ENCODE assay signal across 26 cellular contexts in the genomic region with DNA sequence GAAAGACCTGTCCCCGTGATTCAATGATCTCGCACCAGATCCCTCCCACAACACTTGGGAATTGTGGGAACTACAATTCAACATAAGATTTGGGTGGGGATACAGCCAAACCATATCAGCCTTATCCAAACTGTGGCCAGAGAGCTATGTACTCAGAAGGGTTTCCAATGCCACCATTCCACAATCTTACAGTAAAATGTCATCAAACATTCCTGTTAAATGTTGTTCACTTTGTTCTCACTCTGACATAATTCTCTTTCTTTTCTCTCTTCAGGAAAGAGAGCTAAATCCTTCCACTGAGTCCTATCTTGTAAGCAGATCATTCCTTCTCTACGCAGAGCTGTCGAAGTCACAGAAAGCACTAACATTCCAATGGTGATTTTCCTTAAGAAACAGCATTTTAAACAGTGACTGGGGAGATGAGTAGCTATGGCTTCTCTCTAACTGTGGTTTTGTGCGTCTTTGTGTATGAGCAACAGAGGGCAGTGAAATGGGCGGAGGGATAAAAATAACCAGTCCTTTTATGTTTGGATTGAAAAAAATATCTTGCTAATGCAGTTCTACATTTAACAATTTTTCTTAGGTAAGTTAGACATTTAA.
"Had no signal": no experiment of that assay in that cellular context is flagged by ENCODE, and none has a peak within 500 bp of the region (broad histone marks: within the 10 kb centered on the region; RNA-seq: fewer than 3 reads in every experiment).

No MANE protein-coding gene starts in this region.

- H3K9me3 Mint-ChIP-seq: activated CD4-positive, alpha-beta memory T cell treated with anti-CD3 and anti-CD28 coated beads, Interleukin-2, amount 10 ng/mL, durations not matched to agents 7 days and 5 days; activated naive CD8-positive, alpha-beta T cell treated with anti-CD3 and anti-CD28 coated beads for 36 hours; activated T-helper 17 cell treated with anti-CD3 and anti-CD28 coated beads, Interleukin-2, amount 50 U/mL, for 72 hours; naive B cell; stimulated activated naive CD8-positive, alpha-beta T cell treated with anti-CD3 and anti-CD28 coated beads, Interleukin-15, Interleukin-2, amounts not matched to agents 100 ng/mL and 50 ng/mL, for 24 hours; T-cell had no signal

- H3K9me3 ChIP-seq: breast epithelium, left lung, mucosa of descending colon, ovary, psoas muscle, suprapubic skin, transverse colon had no signal

- H3K4me1 Mint-ChIP-seq: activated CD4-positive, alpha-beta memory T cell treated with anti-CD3 and anti-CD28 coated beads, Interleukin-2, amount 10 ng/mL, durations not matched to agents 7 days and 5 days; activated CD8-positive, alpha-beta memory T cell treated with anti-CD3 and anti-CD28 coated beads, Interleukin-2, amount 10 ng/mL, durations not matched to agents 7 days and 5 days; activated naive CD8-positive, alpha-beta T cell treated with anti-CD3 and anti-CD28 coated beads for 36 hours; activated T-helper 17 cell treated with anti-CD3 and anti-CD28 coated beads, Interleukin-2, amount 50 U/mL, for 72 hours; naive B cell; T-cell had no signal

- H3K27ac Mint-ChIP-seq: activated CD4-positive, alpha-beta memory T cell treated with anti-CD3 and anti-CD28 coated beads, Interleukin-2, amount 10 ng/mL, durations not matched to agents 7 days and 5 days; activated CD8-positive, alpha-beta memory T cell treated with anti-CD3 and anti-CD28 coated beads, Interleukin-2, amount 10 ng/mL, durations not matched to agents 7 days and 5 days; activated naive CD8-positive, alpha-beta T cell treated with anti-CD3 and anti-CD28 coated beads for 36 hours; activated T-helper 17 cell treated with anti-CD3 and anti-CD28 coated beads, Interleukin-2, amount 50 U/mL, for 72 hours; naive B cell; stimulated activated naive CD8-positive, alpha-beta T cell treated with anti-CD3 and anti-CD28 coated beads, Interleukin-15, Interleukin-2, amounts not matched to agents 100 ng/mL and 50 ng/mL, for 24 hours; T-cell had no signal

- H3K4me3 ChIP-seq: breast epithelium, left lung, mucosa of descending colon, ovary, psoas muscle, skin epidermis, suprapubic skin, transverse colon had no signal

- H3K36me3 ChIP-seq: breast epithelium, left lung, ovary, suprapubic skin, transverse colon had no signal

- H3K27ac ChIP-seq: breast epithelium, epithelial cell of prostate, left lung, ovary, psoas muscle, skin epidermis, suprapubic skin, transverse colon had no signal

- H3K27me3 ChIP-seq: breast epithelium, left lung, ovary, suprapubic skin, transverse colon had no signal

- H3K4me3 Mint-ChIP-seq: activated CD4-positive, alpha-beta memory T cell treated with anti-CD3 and anti-CD28 coated beads, Interleukin-2, amount 10 ng/mL, durations not matched to agents 7 days and 5 days; activated CD8-positive, alpha-beta memory T cell treated with anti-CD3 and anti-CD28 coated beads, Interleukin-2, amount 10 ng/mL, durations not matched to agents 7 days and 5 days; activated naive CD8-positive, alpha-beta T cell treated with anti-CD3 and anti-CD28 coated beads for 36 hours; activated T-helper 17 cell treated with anti-CD3 and anti-CD28 coated beads, Interleukin-2, amount 50 U/mL, for 72 hours; naive B cell; stimulated activated naive CD8-positive, alpha-beta T cell treated with anti-CD3 and anti-CD28 coated beads, Interleukin-15, Interleukin-2, amounts not matched to agents 100 ng/mL and 50 ng/mL, for 24 hours; T-cell had no signal

- H3K36me3 Mint-ChIP-seq: activated CD8-positive, alpha-beta memory T cell treated with anti-CD3 and anti-CD28 coated beads, Interleukin-2, amount 10 ng/mL, durations not matched to agents 7 days and 5 days; activated naive CD8-positive, alpha-beta T cell treated with anti-CD3 and anti-CD28 coated beads for 36 hours; naive B cell; T-cell had no signal

- DNase-seq: activated CD4-positive, alpha-beta memory T cell treated with anti-CD3 and anti-CD28 coated beads, Interleukin-2, amount 10 ng/mL, durations not matched to agents 7 days and 5 days; activated CD4-positive, alpha-beta T cell treated with anti-CD3 and anti-CD28 coated beads for 48 hours; activated CD4-positive, CD25-positive, alpha-beta regulatory T cell; activated CD8-positive, alpha-beta memory T cell treated with anti-CD3 and anti-CD28 coated beads, Interleukin-2, amount 10 ng/mL, durations not matched to agents 7 days and 5 days; activated naive CD4-positive, alpha-beta T cell; activated naive CD8-positive, alpha-beta T cell treated with anti-CD3 and anti-CD28 coated beads for 36 hours; amygdala; foreskin melanocyte; glutamatergic neuron; hippocampal formation; kidney; left lung; mucosa of descending colon; naive B cell; ovary; psoas muscle; stimulated activated CD4-positive, alpha-beta T cell treated with anti-CD3 and anti-CD28 coated beads, Interleukin-15, amount 100 ng/mL, for 24 hours; stimulated activated CD4-positive, alpha-beta T cell treated with anti-CD3 and anti-CD28 coated beads, Interleukin-2, amount 100 ng/mL, for 48 hours; T-cell; transverse colon had no signal

- H3K4me1 ChIP-seq: breast epithelium, left lung, psoas muscle, suprapubic skin, transverse colon had no signal

- ATAC-seq: activated CD8-positive, alpha-beta memory T cell treated with anti-CD3 and anti-CD28 coated beads, Interleukin-2, amount 10 ng/mL, durations not matched to agents 7 days and 5 days; activated T-helper 17 cell treated with anti-CD3 and anti-CD28 coated beads, Interleukin-2, amount 50 U/mL, for 72 hours; left lung; mucosa of descending colon; psoas muscle; T-cell had no signal

- H3K27me3 Mint-ChIP-seq: activated CD4-positive, alpha-beta memory T cell treated with anti-CD3 and anti-CD28 coated beads, Interleukin-2, amount 10 ng/mL, durations not matched to agents 7 days and 5 days; activated CD8-positive, alpha-beta memory T cell treated with anti-CD3 and anti-CD28 coated beads, Interleukin-2, amount 10 ng/mL, durations not matched to agents 7 days and 5 days; activated naive CD8-positive, alpha-beta T cell treated with anti-CD3 and anti-CD28 coated beads for 36 hours; stimulated activated naive CD8-positive, alpha-beta T cell treated with anti-CD3 and anti-CD28 coated beads, Interleukin-15, Interleukin-2, amounts not matched to agents 100 ng/mL and 50 ng/mL, for 24 hours had no signal
